8 cellular contexts compared by ENCODE assay signal in genomic region chr19:2503521-2504109, GRCh38. TPM values are rescaled to one million over a fixed set of nuclear protein-coding genes. Genes with fewer than 3 reads are reported as not detected.
DNase-seq lines count a peak whose midpoint lies in the region; ATAC-seq, FAIRE-seq and TF ChIP-seq lines count a peak whose summit lies in the region.

No MANE protein-coding gene starts in this region.

- peak overlapping the region; percentile 64 for H3K4me3 Mint-ChIP-seq in activated naive CD8-positive, alpha-beta T cell
- H3K4me3 Mint-ChIP-seq in naive B cell = no peak overlapping the region

- H3K4me1 Mint-ChIP-seq in activated naive CD8-positive, alpha-beta T cell (ENCODE audit: low read depth) = peaks cover 31% of the 10 kb centered on the region
- peaks cover 7 to 16% (median 13%) of the 10 kb centered on the region in 3 donors for H3K4me1 Mint-ChIP-seq in naive B cell

- H3K9me3 Mint-ChIP-seq in activated naive CD8-positive, alpha-beta T cell (ENCODE audit: low read depth) = no peaks in the 10 kb centered on the region
- H3K9me3 Mint-ChIP-seq in naive B cell = no peaks in the 10 kb centered on the region

- no peak for TF ChIP-seq EP300 in SK-N-SH (IDR thresholded peaks at IDR 0.05; ENCODE audit: borderline replicate concordance in 1 of 2, low read depth in 1 of 2, low read length in 1 of 2)

- DNase-seq in SK-N-SH (no peak), naive B cell (no peak), urothelium cell line (ENCODE audit: low spot score) (peak; percentile 79), NCI-H2196 treated with DMSO at 0.1 percent for 48 hours (lab: John Stamatoyannopoulos, UW; ENCODE audit: unreplicated experiment) (no peak), foreskin melanocyte (no peak)

- FAIRE-seq in urothelium cell line (lab: Jason Lieb, UNC) = no peak

- H3K27me3 ChIP-seq in BLaER1 treated with 17β-estradiol and CSF1 and Interleukin-3, amounts not matched to agents 10 nM and 100 nM = no peaks in the 10 kb centered on the region
- no peaks in the 10 kb centered on the region for H3K27me3 ChIP-seq in SK-N-SH (ENCODE audit: insufficient read depth)

- H3K79me2 ChIP-seq in SK-N-SH (ENCODE audit: insufficient read depth) = no peaks in the 10 kb centered on the region

- no peaks in the 10 kb centered on the region for H4K20me1 ChIP-seq in BLaER1 treated with 17β-estradiol and CSF1 and Interleukin-3, amounts not matched to agents 10 nM and 100 nM
- no peaks in the 10 kb centered on the region for H4K20me1 ChIP-seq in SK-N-SH (ENCODE audit: insufficient read depth)

- TF ChIP-seq RAD21 in SK-N-SH (IDR thresholded peaks at IDR 0.05; ENCODE audit: low read length) = no peak

- WGBS in SK-N-SH (ENCODE audit: low lambda C conversion rate) = 58% methylated on average over 12 of the region's 21 CpGs

- no peaks in the 10 kb centered on the region for H3K9me2 ChIP-seq in SK-N-SH

- H3K36me3 Mint-ChIP-seq in activated naive CD8-positive, alpha-beta T cell = no peaks in the 10 kb centered on the region
- no peaks in the 10 kb centered on the region for H3K36me3 Mint-ChIP-seq in naive B cell

- H3K9me3 ChIP-seq in BLaER1 treated with 17β-estradiol and CSF1 and Interleukin-3, amounts not matched to agents 10 nM and 100 nM (replicated peaks in 1 of 11) = no peaks in the 10 kb centered on the region
- no peaks in the 10 kb centered on the region for H3K9me3 ChIP-seq in SK-N-SH

- 0 out of 20 replicates have a peak overlapping the region, but pooled peaks of 1 of the 10 experiments have one; percentile 19 for H3K4me3 ChIP-seq in BLaER1 treated with 17β-estradiol and CSF1 and Interleukin-3, amounts not matched to agents 10 nM and 100 nM
- no peak overlapping the region for H3K4me3 ChIP-seq in SK-N-SH (ENCODE audit: low read depth in 2 of 2, low read length in 1 of 2)

- H3F3A ChIP-seq in SK-N-SH (replicated peaks; ENCODE audit: insufficient read depth) = peaks cover 25% of the 10 kb centered on the region

- H3K36me3 ChIP-seq in BLaER1 treated with 17β-estradiol and CSF1 and Interleukin-3, amounts not matched to agents 10 nM and 100 nM = no peaks in the 10 kb centered on the region
- no peaks in the 10 kb centered on the region for H3K36me3 ChIP-seq in SK-N-SH (replicated peaks in 1 of 2; ENCODE audit: control insufficient read depth in 1 of 2, insufficient read depth in 2 of 2, low read length in 1 of 2)

- POLR2A ChIA-PET in SK-N-SH (lab: Yijun Ruan, JAX) = no interaction called here

- ATAC-seq in naive B cell (ENCODE audit: low read depth in 2 of 2) (no peak), GM19467 (IDR thresholded peaks at IDR 0.05; ENCODE audit: unreplicated experiment) (no peak)

- peak overlapping the region; percentile 55 to 90 (median 71) for H3K4me2 ChIP-seq in BLaER1 treated with 17β-estradiol and CSF1 and Interleukin-3, amounts not matched to agents 10 nM and 100 nM
- no peak overlapping the region for H3K4me2 ChIP-seq in SK-N-SH

- H3K27ac Mint-ChIP-seq in activated naive CD8-positive, alpha-beta T cell = peak overlapping the region; percentile 65
- H3K27ac Mint-ChIP-seq in naive B cell = peak overlapping the region in 4 of 6 donors; percentile 15 to 72 (median 34)

- peak overlapping the region; percentile 73; the same call in 1 of the 2 replicates for H2AFZ ChIP-seq in SK-N-SH (ENCODE audit: low read depth)

- H3K27me3 Mint-ChIP-seq in activated naive CD8-positive, alpha-beta T cell = no peaks in the 10 kb centered on the region
- H3K27me3 Mint-ChIP-seq in naive B cell = no peaks in the 10 kb centered on the region

- peak overlapping the region in 6 of 11 experiments; percentile 11 to 47 (median 16); a peak in 5 of 22 replicates for H3K9ac ChIP-seq in BLaER1 treated with 17β-estradiol and CSF1 and Interleukin-3, amounts not matched to agents 10 nM and 100 nM
- no peak overlapping the region; the same call in 1 of the 2 replicates for H3K9ac ChIP-seq in SK-N-SH

- H3K4me1 ChIP-seq in BLaER1 treated with 17β-estradiol and CSF1 and Interleukin-3, amounts not matched to agents 10 nM and 100 nM = peaks cover 30 to 50% (median 45%) of the 10 kb centered on the region in 10 experiments
- H3K4me1 ChIP-seq in SK-N-SH (ENCODE audit: control insufficient read depth in 1 of 2, insufficient read depth in 2 of 2, low read depth in 1 of 2, low read length in 1 of 2) = peaks cover 4 to 7% of the 10 kb centered on the region in 2 experiments; a peak in 2 of 4 replicates

- TF ChIP-seq CTCF in SK-N-SH (IDR thresholded peaks at IDR 0.05) = no peak

- peak overlapping the region in 2 of 11 experiments; percentile 46 to 57; a peak in 4 of 22 replicates for H3K27ac ChIP-seq in BLaER1 treated with 17β-estradiol and CSF1 and Interleukin-3, amounts not matched to agents 10 nM and 100 nM
- H3K27ac ChIP-seq in SK-N-SH (ENCODE audit: low read depth in 2 of 2, low read length in 1 of 2) = peak overlapping the region in 1 of 2 experiments; percentile 58; a peak in 2 of 4 replicates

- CTCF ChIA-PET in SK-N-SH (lab: Yijun Ruan, JAX) = interaction anchor here (1.1 to 1.9 kb wide), 4 partner anchors 26 to 134 kb away, joined by 3 to 4 read pairs (median 3); partner anchors contain the start of gene GADD45B

TF ChIP-seq in SK-N-SH, 30 proteins besides CTCF, POLR2A, EP300 and RAD21:
- TF ChIP-seq PBX3 (IDR thresholded peaks at IDR 0.05) (no peak; the same call in 1 of the 2 replicates), GABPA (IDR thresholded peaks at IDR 0.05; ENCODE audit: low read depth) (no peak), TAF1 (IDR thresholded peaks at IDR 0.05; ENCODE audit: borderline replicate concordance, low read depth, low read length) (no peak), POLR2AphosphoS5 (IDR thresholded peaks at IDR 0.05; ENCODE audit: low read depth, low read length) (no peak), REST (IDR thresholded peaks at IDR 0.05; ENCODE audit: low read depth, low read length) (no peak), FOSL2 (IDR thresholded peaks at IDR 0.05; ENCODE audit: borderline replicate concordance, low read depth) (no peak), RCOR1 (IDR thresholded peaks at IDR 0.05; ENCODE audit: low read length) (no peak), YY1 (IDR thresholded peaks at IDR 0.05; ENCODE audit: low read depth) (no peak), USF1 (IDR thresholded peaks at IDR 0.05; ENCODE audit: borderline replicate concordance, low read depth) (no peak), FOXM1 (IDR thresholded peaks at IDR 0.05; ENCODE audit: low read depth) (no peak), RXRA (IDR thresholded peaks at IDR 0.05; ENCODE audit: borderline replicate concordance, low read depth) (no peak), ELF1 (IDR thresholded peaks at IDR 0.05) (no peak), RFX5 (IDR thresholded peaks at IDR 0.05; ENCODE audit: low read length) (no peak)

RNA-seq across cellular contexts. Expression of gene GADD45B, which starts 27.7 kb away (rescaled TPM):
- polyA plus RNA-seq in SK-N-SH (2012; rRNA removed) = 54.0 and 67.6 TPM in 2 replicates
- polyA plus RNA-seq in SK-N-SH (2012; cell fraction: cytosol; rRNA removed) = 29.6 and 31.6 TPM in 2 replicates
- 134 and 135 TPM in 2 replicates for polyA plus RNA-seq in SK-N-SH (2012; cell fraction: nucleus; rRNA removed)
- polyA plus RNA-seq in naive B cell (ENCODE audit: low read depth in 6 of 6) = 100 to 1,000 TPM in 3 of 6 donors, 10 to 100 TPM in 3; 40.2 to 177 (median 125) TPM

RNA-seq across cellular contexts. Expression of gene LMNB2, which starts 46.9 kb away (rescaled TPM):
- 106 and 116 TPM in 2 replicates for polyA plus RNA-seq in SK-N-SH (2012; rRNA removed)
- polyA plus RNA-seq in SK-N-SH (2012; cell fraction: cytosol; rRNA removed) = 56.9 and 85.5 TPM in 2 replicates
- polyA plus RNA-seq in SK-N-SH (2012; cell fraction: nucleus; rRNA removed) = 122 and 126 TPM in 2 replicates
- 1 to 10 TPM; 3.2 to 5.4 (median 4.5) TPM for polyA plus RNA-seq in naive B cell (ENCODE audit: low read depth in 6 of 6)

Comparison
In these comparisons a context has a peak if more than half of its experiments do, and no peak if none do; other contexts are left out.
1. RNA of gene LMNB2, which starts 46.9 kb away (polyA plus RNA-seq): 56.9 to 126 TPM in SK-N-SH; 3.2 to 5.4 TPM in naive B cell; every median in the first group is over 4 times any median in the second.